ENCODE assay signal across 21 cellular contexts in the genomic region with DNA sequence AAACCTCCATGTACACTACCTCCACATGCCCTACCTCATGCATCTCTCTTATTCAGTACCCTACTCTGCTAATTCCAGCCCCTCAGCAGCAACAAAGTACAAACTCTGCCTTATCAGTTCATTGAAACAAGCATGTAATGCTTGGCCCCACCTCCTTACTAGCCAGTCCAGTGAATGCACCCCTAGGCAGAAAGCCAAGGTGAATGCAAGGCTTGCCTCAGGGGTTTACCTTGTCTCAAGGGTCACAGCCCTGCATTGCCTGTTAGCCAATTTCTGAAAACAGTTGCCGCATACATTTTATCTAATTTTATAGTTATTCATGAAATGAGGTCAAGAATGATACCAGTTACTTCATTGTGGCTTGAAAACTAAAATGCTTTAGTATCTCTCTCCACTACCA.
DNase-seq lines count a peak whose midpoint lies in the region; ATAC-seq, FAIRE-seq and TF ChIP-seq lines count a peak whose summit lies in the region.
"Had no signal": no experiment of that assay in that cellular context is flagged by ENCODE, and none has a peak within 500 bp of the region (broad histone marks: within the 10 kb centered on the region; RNA-seq: fewer than 3 reads in every experiment).

No MANE protein-coding gene starts in this region.

- no peak overlapping the region for H3K9ac ChIP-seq in endodermal cell (ENCODE audit: extremely low read depth, low read length, poor library complexity, severe bottlenecking)
- H3K9ac ChIP-seq in neuronal stem cell (ENCODE audit: low read depth, low read length, poor library complexity) = no peak overlapping the region

- no peak for TF ChIP-seq CTCF in endodermal cell (conservative IDR thresholded peaks at IDR 0.05)

- H3K36me3 ChIP-seq in endodermal cell (ENCODE audit: control insufficient read depth, insufficient read depth, low read length) (no peaks in the 10 kb centered on the region), neuronal stem cell (replicated peaks in 1 of 2; ENCODE audit: control insufficient read depth in 2 of 2, insufficient read depth in 2 of 2, low read length in 2 of 2) (no peaks in the 10 kb centered on the region)
- H3K36me3 ChIP-seq: MG63 had no signal

- H3K79me1 ChIP-seq in neuronal stem cell (ENCODE audit: low read depth, low read length) = no peaks in the 10 kb centered on the region

- no peak overlapping the region for H4K8ac ChIP-seq in neuronal stem cell (ENCODE audit: low read depth, low read length)

- no peak overlapping the region for H3K4me2 ChIP-seq in neuronal stem cell (ENCODE audit: insufficient read depth, low read length, poor library complexity, severe bottlenecking)

- no peak overlapping the region for H2BK15ac ChIP-seq in neuronal stem cell (ENCODE audit: low read length)

- ATAC-seq in HG02571 (IDR thresholded peaks at IDR 0.05; ENCODE audit: unreplicated experiment) (no peak), GM18867 (IDR thresholded peaks at IDR 0.05; ENCODE audit: unreplicated experiment) (no peak), GM21526 (IDR thresholded peaks at IDR 0.05; ENCODE audit: low FRiP score, unreplicated experiment) (no peak)
- ATAC-seq: Panc1 had no signal

- H3K9me3 ChIP-seq in endodermal cell (ENCODE audit: control insufficient read depth, low read length) (peaks cover 15% of the 10 kb centered on the region), neuronal stem cell (replicated peaks in 1 of 2; ENCODE audit: control insufficient read depth in 2 of 2, insufficient read depth in 1 of 2, low read depth in 1 of 2, low read length in 2 of 2) (peaks cover 0 to 4% of the 10 kb centered on the region in 2 donors)
- H3K9me3 ChIP-seq: MG63 had no signal

- H2BK5ac ChIP-seq in neuronal stem cell (ENCODE audit: low read length) = no peak overlapping the region

- peak; percentile 32 for FAIRE-seq in urothelium cell line (lab: Jason Lieb, UNC)
- FAIRE-seq: G401.6, H54 had no signal

- no peak overlapping the region for H2BK12ac ChIP-seq in neuronal stem cell (ENCODE audit: low read length)

- H3K4me3 ChIP-seq in endodermal cell (ENCODE audit: low read length) (no peak overlapping the region), neuronal stem cell (ENCODE audit: low read length in 2 of 2) (no peak overlapping the region)
- H3K4me3 ChIP-seq: MG63 had no signal

- DNase-seq in NCI-H146 (lab: John Stamatoyannopoulos, UW) (peak; percentile 83), endodermal cell (no peak), neuronal stem cell (ENCODE audit: low spot score) (no peak), urothelium cell line (ENCODE audit: low spot score) (no peak)
- DNase-seq: C1 segment of cervical spinal cord; CD4-positive, alpha-beta memory T cell; COR-L47; IMR-90; KG1; MG63; NCI-H1694 treated with DMSO at 0.1 percent for 48 hours; NCI-H2081; NCI-H2227 treated with DMSO at 0.1 percent for 48 hours; NCI-H526 treated with DMSO at 0.1 percent for 48 hours; SHP77 treated with DMSO at 0.1 percent for 48 hours had no signal

- H3K23ac ChIP-seq in neuronal stem cell (ENCODE audit: low read depth, low read length, poor library complexity) = no peak overlapping the region

- no peak overlapping the region for H3K18ac ChIP-seq in neuronal stem cell (ENCODE audit: low read length)

- no peak overlapping the region for H3K4me3 Mint-ChIP-seq in endodermal cell
- H3K4me3 Mint-ChIP-seq: CD4-positive, alpha-beta memory T cell had no signal

- H3K27ac ChIP-seq in endodermal cell (ENCODE audit: low read depth, low read length) (no peak overlapping the region), neuronal stem cell (replicated peaks; ENCODE audit: low read length) (no peak overlapping the region)

- H2BK120ac ChIP-seq in neuronal stem cell (ENCODE audit: low read depth, low read length) = no peak overlapping the region

- no peak overlapping the region for H2AK5ac ChIP-seq in neuronal stem cell (ENCODE audit: low read depth, low read length)

- H3K4me1 Mint-ChIP-seq in endodermal cell = peaks cover 19% of the 10 kb centered on the region
- H3K4me1 Mint-ChIP-seq: CD4-positive, alpha-beta memory T cell had no signal

- no peaks in the 10 kb centered on the region for H3K27me3 ChIP-seq in endodermal cell (ENCODE audit: control insufficient read depth, insufficient read depth, low read length, poor library complexity, severe bottlenecking)
- no peaks in the 10 kb centered on the region for H3K27me3 ChIP-seq in neuronal stem cell (ENCODE audit: control insufficient read depth in 3 of 3, insufficient read depth in 3 of 3, low read depth in 1 of 3, low read length in 3 of 3)
- H3K27me3 ChIP-seq: MG63 had no signal

- peak overlapping the region; percentile 1 for H2AFZ ChIP-seq in neuronal stem cell (ENCODE audit: low read length)

- H3K14ac ChIP-seq in neuronal stem cell (ENCODE audit: low read length) = no peak overlapping the region

- H3K36me3 Mint-ChIP-seq in endodermal cell (ENCODE audit: low read depth) = peaks cover 2% of the 10 kb centered on the region
- H3K36me3 Mint-ChIP-seq: CD4-positive, alpha-beta memory T cell had no signal

- no peak overlapping the region for H3K4ac ChIP-seq in neuronal stem cell (ENCODE audit: low read length)

- H4K91ac ChIP-seq in neuronal stem cell (ENCODE audit: low read depth, low read length, poor library complexity) = no peak overlapping the region

- WGBS in endodermal cell (ENCODE audit: insufficient coverage in 1 of 2, insufficient read length in 1 of 2), 2 experiments = no CpG with 5 or more reads among the region's 1 CpG
- no CpG with 5 or more reads among the region's 1 CpG for WGBS in neuronal stem cell (ENCODE audit: extremely low coverage in 2 of 2, insufficient read length in 2 of 2, insufficient replicate concordance in 1 of 2), 2 donors

- H3K9me3 Mint-ChIP-seq in endodermal cell = peaks cover 10% of the 10 kb centered on the region

- no peaks in the 10 kb centered on the region for H3K27me3 Mint-ChIP-seq in endodermal cell (ENCODE audit: insufficient read depth)

- peaks cover 6% of the 10 kb centered on the region for H3K4me1 ChIP-seq in endodermal cell (ENCODE audit: control insufficient read depth, insufficient read depth, low read length)
- H3K4me1 ChIP-seq in neuronal stem cell (ENCODE audit: control insufficient read depth in 2 of 2, insufficient read depth in 1 of 2, low read depth in 1 of 2, low read length in 2 of 2) = peaks cover 2 to 9% of the 10 kb centered on the region in 2 donors

- peak overlapping the region; percentile 14 for H3K27ac Mint-ChIP-seq in endodermal cell
- H3K27ac Mint-ChIP-seq: CD4-positive, alpha-beta memory T cell had no signal
